10 cellular contexts compared by ENCODE assay signal in the genomic region with DNA sequence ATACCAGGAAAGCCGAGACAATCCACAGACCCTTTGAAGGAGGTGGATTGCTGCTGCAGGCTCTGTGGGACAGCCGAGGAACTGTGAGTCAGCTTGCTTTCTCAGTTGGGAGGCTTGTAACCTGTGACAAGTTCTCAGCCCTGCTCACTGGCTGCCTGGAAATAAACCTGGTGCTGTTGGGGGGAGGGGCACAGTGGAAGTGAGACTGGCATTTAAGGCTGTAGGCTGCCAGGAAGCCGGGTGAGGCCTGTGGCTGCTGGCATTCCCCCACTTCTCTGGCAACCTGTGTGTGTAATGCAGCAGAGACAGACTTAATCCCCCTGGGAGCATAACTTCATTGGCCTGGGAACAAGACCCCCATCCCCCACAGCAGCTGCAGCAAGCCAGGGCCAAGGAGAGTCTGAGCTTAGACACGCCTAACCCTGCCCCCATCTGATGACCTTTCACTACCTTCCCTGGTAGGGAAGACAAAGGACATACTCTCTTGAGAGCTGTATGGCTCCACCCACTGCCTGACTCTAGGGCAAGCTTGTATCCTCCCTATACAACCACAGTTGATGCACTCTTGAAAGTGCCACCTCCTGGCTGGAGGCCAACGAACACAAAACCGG.
DNase-seq lines count a peak whose midpoint lies in the region; ATAC-seq and TF ChIP-seq lines count a peak whose summit lies in the region.
"Had no signal": no experiment of that assay in that cellular context is flagged by ENCODE, and none has a peak within 500 bp of the region (broad histone marks: within the 10 kb centered on the region; RNA-seq: fewer than 3 reads in every experiment).

No MANE protein-coding gene starts in this region.

- peak; percentile 54 for ATAC-seq in GM18519 (IDR thresholded peaks at IDR 0.05; ENCODE audit: low FRiP score, unreplicated experiment)

- TF ChIP-seq CTCF in HFFc6 (IDR thresholded peaks at IDR 0.05): no peak

- H3K4me1 Mint-ChIP-seq in HFFc6 (ENCODE audit: low read depth): no peaks in the 10 kb centered on the region

- no peak overlapping the region for H3K27ac Mint-ChIP-seq in HFFc6
- H3K27ac Mint-ChIP-seq: type B pancreatic cell had no signal

- peaks cover 9% of the 10 kb centered on the region for H3K9me3 Mint-ChIP-seq in HFFc6

- H3K4me3 Mint-ChIP-seq in HFFc6: no peak overlapping the region
- H3K4me3 Mint-ChIP-seq: type B pancreatic cell had no signal

- H3K27me3 Mint-ChIP-seq in HFFc6 (ENCODE audit: insufficient read depth): no peaks in the 10 kb centered on the region
- H3K27me3 Mint-ChIP-seq: type B pancreatic cell had no signal

- DNase-seq in HFFc6 (peak; percentile 1), NCI-H345 treated with DMSO at 0.1 percent for 48 hours (lab: John Stamatoyannopoulos, UW; ENCODE audit: unreplicated experiment) (peak; percentile 5), iPS-NIHi11 (ENCODE audit: low spot score) (peak; percentile 23), amniotic stem cell (lab: John Stamatoyannopoulos, UW) (no peak), occipital lobe (lab: John Stamatoyannopoulos, UW) (no peak), ureter (ENCODE audit: low spot score) (no peak)
- no peak for DNase-seq in stimulated activated CD4-positive, alpha-beta T cell treated with anti-CD3 and anti-CD28 coated beads, Interleukin-2, amount 100 ng/mL, for 48 hours
- DNase-seq: activated CD8-positive, alpha-beta memory T cell treated with anti-CD3 and anti-CD28 coated beads, Interleukin-2, amount 50 U/mL, for 4 hours had no signal

- peaks cover 17% of the 10 kb centered on the region for H3K36me3 Mint-ChIP-seq in HFFc6 (ENCODE audit: low read depth)
- H3K36me3 Mint-ChIP-seq: type B pancreatic cell had no signal

Comparison
In these comparisons a context has a peak if more than half of its experiments do, and no peak if none do; other contexts are left out.
1. DNase-seq: peak in HFFc6 (single experiment), NCI-H345 treated with DMSO at 0.1 percent for 48 hours (single experiment) and iPS-NIHi11 (single experiment); none in amniotic stem cell (single experiment), occipital lobe (single experiment), stimulated activated CD4-positive, alpha-beta T cell treated with anti-CD3 and anti-CD28 coated beads, Interleukin-2, amount 100 ng/mL, for 48 hours (0 of 2) and ureter (single experiment).